8 cellular contexts compared by ENCODE assay signal in the genomic region with DNA sequence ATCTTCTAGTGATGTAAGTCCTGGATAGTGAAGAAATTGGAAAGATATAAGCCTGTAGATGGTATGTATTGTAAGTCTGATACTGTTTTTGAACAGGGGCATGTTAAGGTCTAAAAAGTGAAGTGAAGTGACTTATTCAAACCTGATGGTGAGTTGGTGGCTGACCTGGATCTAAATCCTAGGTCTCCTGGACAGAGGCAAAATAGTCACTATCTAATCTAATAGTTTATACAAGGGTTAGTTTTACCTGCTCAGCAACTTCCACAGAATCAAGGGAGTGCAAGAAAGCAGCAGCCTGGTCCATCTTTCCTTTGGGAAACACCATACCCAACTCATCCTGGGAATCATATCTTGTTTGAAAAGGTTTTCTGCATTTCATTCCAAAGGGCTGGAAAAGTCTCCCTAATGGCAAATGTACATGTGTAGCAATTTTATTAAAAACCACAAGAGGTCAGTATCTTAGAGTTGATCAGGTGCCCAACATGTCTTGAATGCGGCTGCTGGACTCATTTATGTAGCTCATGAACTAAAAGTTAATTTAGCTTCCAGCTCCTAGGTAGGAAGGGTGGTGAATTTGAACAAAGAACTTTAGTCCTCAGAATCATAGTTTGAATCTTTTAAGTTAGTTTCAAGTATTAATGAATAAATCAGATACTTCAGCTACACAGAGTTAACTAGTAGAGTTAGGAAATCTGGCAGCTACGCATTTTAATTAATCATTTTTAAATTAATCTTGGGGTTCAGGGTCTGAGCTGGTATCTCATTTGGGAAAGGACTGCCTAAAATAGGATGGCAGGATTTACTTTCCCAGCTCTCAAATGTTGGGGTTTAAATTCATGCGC. TPM values are rescaled to one million over a fixed set of nuclear protein-coding genes. Genes with fewer than 3 reads are reported as not detected.
A peak's percentile ranks its signal among the peaks of the same experiment; 100 is the strongest.
DNase-seq lines count a peak whose midpoint lies in the region; ATAC-seq, FAIRE-seq and TF ChIP-seq lines count a peak whose summit lies in the region.

No MANE protein-coding gene starts in this region.

- no peaks in the 10 kb centered on the region for H3K4me1 ChIP-seq in PC-3 (ENCODE audit: insufficient read depth, low read length)

- POLR2A ChIA-PET in PC-3 (lab: Charles Lee; ENCODE audit: unreplicated experiment), result interaction anchor here (0.6 kb wide), 1 partner anchor 1460 kb away, joined by 3 read pairs; no protein-coding TSS in a partner anchor
- POLR2A ChIA-PET in naive thymus-derived CD8-positive, alpha-beta T cell (lab: Charles Lee), result no interaction called here

- H3K36me3 Mint-ChIP-seq in naive thymus-derived CD8-positive, alpha-beta T cell, result peaks cover 10 to 92% (median 32%) of the 10 kb centered on the region in 3 donors

- TF ChIP-seq CTCF in PC-3 (conservative IDR thresholded peaks at IDR 0.05; ENCODE audit: low read depth, low read length), result peak; percentile 80
- TF ChIP-seq CTCF in epithelial cell of esophagus (IDR thresholded peaks at IDR 0.05; ENCODE audit: insufficient read depth, low read depth, low read length, missing control alignments), result peak; percentile 57
- TF ChIP-seq CTCF in omental fat pad (IDR thresholded peaks at IDR 0.05), result no peak

- no peak overlapping the region for H3K4me3 Mint-ChIP-seq in naive thymus-derived CD8-positive, alpha-beta T cell

- no peaks in the 10 kb centered on the region for H3K79me2 ChIP-seq in PC-3 (ENCODE audit: low read length)

- no peak overlapping the region for H3K27ac Mint-ChIP-seq in naive thymus-derived CD8-positive, alpha-beta T cell

- peaks cover 32% of the 10 kb centered on the region for H3K36me3 ChIP-seq in PC-3 (ENCODE audit: low read depth, low read length)

- peak; percentile 90 for FAIRE-seq in H54 (lab: Jason Lieb, UNC)

- intact Hi-C loops in PC-3 (cut with micrococcal nuclease), result loop anchor here (1.0 to 10.0 kb wide), 5 partner anchors 61 to 517 kb away; no protein-coding TSS in a partner anchor

- no peaks in the 10 kb centered on the region for H3K27me3 Mint-ChIP-seq in naive thymus-derived CD8-positive, alpha-beta T cell

- no peaks in the 10 kb centered on the region for H3K4me1 Mint-ChIP-seq in naive thymus-derived CD8-positive, alpha-beta T cell

- no peaks in the 10 kb centered on the region for H3K27me3 ChIP-seq in PC-3 (ENCODE audit: low read length)

- TF ChIP-seq POLR2A in H54 (IDR thresholded peaks at IDR 0.05; ENCODE audit: low read depth, low read length), result no peak

- CTCF ChIA-PET in PC-3 (lab: Charles Lee), result interaction anchor here (0.5 to 1.2 kb wide), 11 partner anchors 25 to 698 kb away, joined by 3 to 15 read pairs (median 4); partner anchors contain the start of gene NADK2

- no peaks in the 10 kb centered on the region for H3K9me3 ChIP-seq in PC-3 (ENCODE audit: low read length)

- H3K4me3 ChIP-seq in PC-3 (ENCODE audit: low read length) (no peak overlapping the region), epithelial cell of esophagus (ENCODE audit: low read length) (no peak overlapping the region)

- ATAC-seq in PC-3, result peak; percentile 89
- ATAC-seq in omental fat pad (ENCODE audit: low FRiP score), result peak; percentile 70
- no peak for ATAC-seq in naive thymus-derived CD8-positive, alpha-beta T cell

- H3K9me2 ChIP-seq in PC-3 (replicated peaks; ENCODE audit: low read length), result no peaks in the 10 kb centered on the region

- H3K4me2 ChIP-seq in PC-3 (ENCODE audit: low read length), result no peak overlapping the region

- H3F3A ChIP-seq in PC-3 (ENCODE audit: low read length, unreplicated experiment), result no peaks in the 10 kb centered on the region

- no peak overlapping the region for H2AFZ ChIP-seq in PC-3 (ENCODE audit: low read length)

- H4K20me1 ChIP-seq in PC-3 (ENCODE audit: low read length), result no peaks in the 10 kb centered on the region

- DNase-seq in Ammon's horn (ENCODE audit: low spot score), result peak; percentile 39
- no peak for DNase-seq in H54 (ENCODE audit: insufficient read length, low spot score)
- peak; percentile 58 for DNase-seq in PC-3
- DNase-seq in epithelial cell of esophagus (ENCODE audit: low read depth), result peak; percentile 54
- DNase-seq in omental fat pad (ENCODE audit: low spot score), result no peak
- DNase-seq in naive thymus-derived CD8-positive, alpha-beta T cell, result no peak
- no peak for DNase-seq in activated CD8-positive, alpha-beta memory T cell treated with anti-CD3 and anti-CD28 coated beads for 24 hours
- DNase-seq in nucleus accumbens (lab: John Stamatoyannopoulos, UW), result no peak

- no TSS peak for BruUV-seq in PC-3 (replicated peaks; lab: Mats Ljungman, UMichigan)

- no peaks in the 10 kb centered on the region for H3K9me3 Mint-ChIP-seq in naive thymus-derived CD8-positive, alpha-beta T cell

- no peak overlapping the region for H3K27ac ChIP-seq in PC-3 (ENCODE audit: low read length)

- no peak overlapping the region for H3K9ac ChIP-seq in PC-3 (ENCODE audit: low read length)

RNA-seq across cellular contexts. Expression of gene SKP2, which starts 26.0 kb away (rescaled TPM):
- total RNA-seq in PC-3 (2014; rRNA removed), result 32.0 and 33.2 TPM in 2 replicates
- total RNA-seq in omental fat pad, result 10 to 100 TPM in 3 of 4 donors, 1 to 10 TPM in 1; 8.6 to 19.4 (median 14.1) TPM
- total RNA-seq in naive thymus-derived CD8-positive, alpha-beta T cell, result 10 to 100 TPM; 18.5 to 21.5 TPM
- 10 to 100 TPM; 15.3 to 21.2 (median 15.4) TPM for polyA plus RNA-seq in naive thymus-derived CD8-positive, alpha-beta T cell

RNA-seq across cellular contexts. Expression of gene LMBRD2, which starts 26.2 kb away (rescaled TPM):
- total RNA-seq in PC-3 (2014; rRNA removed) (9.1 and 21.1 TPM in 2 replicates), omental fat pad (10 to 100 TPM in 1 of 4 donors, 1 to 10 TPM in 3; 6.2 to 12.0 (median 8.6) TPM)
- total RNA-seq in naive thymus-derived CD8-positive, alpha-beta T cell, result 10 to 100 TPM; 15.6 to 16.5 TPM
- polyA plus RNA-seq in naive thymus-derived CD8-positive, alpha-beta T cell, result 1 to 10 TPM; 1.4 to 4.5 (median 2.6) TPM

Comparison
In these comparisons a context has a peak if more than half of its experiments do, and no peak if none do; other contexts are left out.
1. DNase-seq: peak in Ammon's horn (single experiment), PC-3 (single experiment) and epithelial cell of esophagus (single experiment); none in H54 (single experiment), omental fat pad (single experiment), naive thymus-derived CD8-positive, alpha-beta T cell (0 of 10), activated CD8-positive, alpha-beta memory T cell treated with anti-CD3 and anti-CD28 coated beads for 24 hours (single experiment) and nucleus accumbens (0 of 56).
2. ATAC-seq: peak in PC-3 (single experiment) and omental fat pad (single experiment); none in naive thymus-derived CD8-positive, alpha-beta T cell (0 of 2).
3. CTCF ChIP-seq: peak in PC-3 (single experiment) and epithelial cell of esophagus (single experiment); none in omental fat pad (0 of 3).